Comparison of ENCODE assay signal across 8 cellular contexts in genomic region chr14:73949752-73950734, GRCh38. TPM values are rescaled to one million over a fixed set of nuclear protein-coding genes. Genes with fewer than 3 reads are reported as not detected.
A peak's percentile ranks its signal among the peaks of the same experiment; 100 is the strongest.
DNase-seq lines count a peak whose midpoint lies in the region; ATAC-seq, FAIRE-seq and TF ChIP-seq lines count a peak whose summit lies in the region.

TSS of gene COQ6 (plus strand) at chr14:73950302. CDS start at chr14:73950333, 31 bp downstream.
TSS of gene FAM161B (minus strand) at chr14:73950094. CDS start at chr14:73950026, 68 bp downstream.

- peak within 1 kb of the TSS; percentile 77 for H3K14ac ChIP-seq in H9 (ENCODE audit: insufficient read depth, low read length)

- H3K9ac ChIP-seq in H9 (ENCODE audit: extremely low read depth, insufficient read length, low read length) (peak within 1 kb of the TSS; percentile 11), neural progenitor cell (peak within 1 kb of the TSS; percentile 47)

- H3K4me3 Mint-ChIP-seq in H9 (peak within 1 kb of the TSS; percentile 88 to 93), neural progenitor cell (peak within 1 kb of the TSS; percentile 96)

- no peaks in the 10 kb centered on the region for H3K9me3 ChIP-seq in H9 (ENCODE audit: control insufficient read depth, low read depth, low read length)
- no peaks in the 10 kb centered on the region for H3K9me3 ChIP-seq in MG63
- no peaks in the 10 kb centered on the region for H3K9me3 ChIP-seq in neural progenitor cell (ENCODE audit: low read depth)

- H3T11ph ChIP-seq in H9 (ENCODE audit: low read length): no peak within 1 kb of the TSS

- H4K8ac ChIP-seq in H9 (replicated peaks; ENCODE audit: insufficient read length, low read depth, low read length): no peak within 1 kb of the TSS

- H4K91ac ChIP-seq in H9 (ENCODE audit: insufficient read length, low read depth, low read length): no peak within 1 kb of the TSS

- peak within 1 kb of the TSS; percentile 81 for H3K18ac ChIP-seq in H9 (ENCODE audit: insufficient read length, low read depth, low read length)

- H3K36me3 Mint-ChIP-seq in H9 (ENCODE audit: insufficient read depth in 1 of 3, low read depth in 3 of 3) (peaks cover 4 to 12% (median 11%) of the 10 kb centered on the region in 3 experiments; a peak in 5 of 7 replicates), neural progenitor cell (peaks cover 4% of the 10 kb centered on the region)

- H3K27me3 Mint-ChIP-seq in H9 (ENCODE audit: low read depth) (peaks cover 17% of the 10 kb centered on the region), neural progenitor cell (ENCODE audit: insufficient read depth, low read depth) (peaks cover 16% of the 10 kb centered on the region)

- TF ChIP-seq CTCF in H9 (conservative IDR thresholded peaks at IDR 0.05) (no peak), foreskin keratinocyte (conservative IDR thresholded peaks at IDR 0.05) (peak; percentile 50), neural progenitor cell (IDR thresholded peaks at IDR 0.05) (peak; percentile 30)

- H3K27me3 ChIP-seq in H9 (ENCODE audit: insufficient read depth, low read length) (no peaks in the 10 kb centered on the region), MG63 (no peaks in the 10 kb centered on the region), foreskin keratinocyte (no peaks in the 10 kb centered on the region), neural progenitor cell (no peaks in the 10 kb centered on the region)

- no peaks in the 10 kb centered on the region for H3K79me1 ChIP-seq in H9 (ENCODE audit: insufficient read depth, low read depth, low read length, poor library complexity, severe bottlenecking)

- H2BK5ac ChIP-seq in H9 (ENCODE audit: insufficient read length, low read length): no peak within 1 kb of the TSS

- H3K79me2 ChIP-seq in H9 (ENCODE audit: insufficient read depth, low read length): no peaks in the 10 kb centered on the region
- H3K79me2 ChIP-seq in neural progenitor cell (ENCODE audit: low read depth): peaks cover 6% of the 10 kb centered on the region

- H3K4me3 ChIP-seq in MG63 (peak within 1 kb of the TSS; percentile 99), neural progenitor cell (peak within 1 kb of the TSS; percentile 73)

- no peaks in the 10 kb centered on the region for H3K9me3 Mint-ChIP-seq in H9
- no peaks in the 10 kb centered on the region for H3K9me3 Mint-ChIP-seq in neural progenitor cell

- H3K23ac ChIP-seq in H9 (ENCODE audit: insufficient read length, low read depth, low read length): no peak within 1 kb of the TSS

- no peak within 1 kb of the TSS for H2BK15ac ChIP-seq in H9 (ENCODE audit: low read depth, low read length)

- no peaks in the 10 kb centered on the region for H4K20me1 ChIP-seq in H9 (ENCODE audit: control insufficient read depth, insufficient read depth, insufficient read length)
- no peaks in the 10 kb centered on the region for H4K20me1 ChIP-seq in neural progenitor cell (ENCODE audit: low read depth)

- H3K27ac Mint-ChIP-seq in H9 (peak within 1 kb of the TSS; percentile 80 to 97 (median 92)), neural progenitor cell (peak within 1 kb of the TSS; percentile 63)

- H3K23me2 ChIP-seq in H9 (ENCODE audit: insufficient read length, low read depth, low read length, poor library complexity, severe bottlenecking): no peaks in the 10 kb centered on the region

- H3K4me1 Mint-ChIP-seq in H9 (peaks cover 5 to 10% of the 10 kb centered on the region in 2 experiments; a peak in 3 of 4 replicates), neural progenitor cell (peaks cover 12% of the 10 kb centered on the region)

- WGBS in H9 (ENCODE audit: extremely low coverage, insufficient read length, low lambda C conversion rate): no CpG with 5 or more reads among the region's 70 CpGs

- DNase-seq in H9 (peak; percentile 97), MG63 (peak; percentile 91), SHP77 treated with DMSO at 0.1 percent for 48 hours (lab: John Stamatoyannopoulos, UW) (peak; percentile 94), foreskin keratinocyte (peak; percentile 93 to 97), neural progenitor cell (ENCODE audit: low spot score) (peak; percentile 97), stromal cell of bone marrow (ENCODE audit: low read depth) (peak; percentile 98)
- DNase-seq in activated gamma-delta T cell treated with anti-CD3 and anti-CD28 coated beads, Interleukin-2, amount 50 U/mL, for 16 hours (ENCODE audit: low read depth): peak; percentile 85

- no peak within 1 kb of the TSS for H3K27ac ChIP-seq in H9 (ENCODE audit: insufficient read length, low read depth, low read length)
- H3K27ac ChIP-seq in foreskin keratinocyte: peak within 1 kb of the TSS; percentile 25
- H3K27ac ChIP-seq in neural progenitor cell: peak within 1 kb of the TSS; percentile 93

- 0 out of 2 replicates have a peak, but pooled peaks cover 3% of the 10 kb centered on the region for H3K36me3 ChIP-seq in MG63
- H3K36me3 ChIP-seq in neural progenitor cell: no peaks in the 10 kb centered on the region

- H3K56ac ChIP-seq in H9 (ENCODE audit: insufficient read length, low read depth, low read length): no peak within 1 kb of the TSS

- peak within 1 kb of the TSS; percentile 34 for H3K4me2 ChIP-seq in H9 (ENCODE audit: insufficient read depth, insufficient read length, low read length)
- peak within 1 kb of the TSS; percentile 76 for H3K4me2 ChIP-seq in neural progenitor cell

- H3K4ac ChIP-seq in H9 (ENCODE audit: low read depth, low read length): no peak within 1 kb of the TSS

- H2BK120ac ChIP-seq in H9 (ENCODE audit: low read depth, low read length, poor library complexity, severe bottlenecking): no peak within 1 kb of the TSS

- no peak within 1 kb of the TSS for H4K5ac ChIP-seq in H9 (ENCODE audit: insufficient read length, low read depth, low read length)

- H3F3A ChIP-seq in neural progenitor cell (ENCODE audit: low read depth): peaks cover 21% of the 10 kb centered on the region

- no peak within 1 kb of the TSS for H2AK5ac ChIP-seq in H9 (ENCODE audit: insufficient read length, low read length)

- no peak within 1 kb of the TSS for H2BK20ac ChIP-seq in H9 (ENCODE audit: low read depth, low read length, poor library complexity, severe bottlenecking)

- no peak within 1 kb of the TSS for H2BK12ac ChIP-seq in H9 (ENCODE audit: insufficient read length, low read depth, low read length)

- H3K4me1 ChIP-seq in H9 (ENCODE audit: insufficient read depth, low read length) (no peaks in the 10 kb centered on the region), foreskin keratinocyte (no peaks in the 10 kb centered on the region), neural progenitor cell (no peaks in the 10 kb centered on the region)

- H2AFZ ChIP-seq in H9 (ENCODE audit: low read length): peak within 1 kb of the TSS; percentile 79
- H2AFZ ChIP-seq in neural progenitor cell (replicated peaks): peak within 1 kb of the TSS; percentile 90

- peak; percentile 96 for ATAC-seq in foreskin keratinocyte

- FAIRE-seq in G401.6 (lab: Jason Lieb, UNC): peak; percentile 94

RNA-seq across cellular contexts. Expression of gene COQ6, which starts in this region (rescaled TPM):
- total RNA-seq in H9 (2021) (12.0 and 15.4 TPM in 2 replicates), foreskin keratinocyte (18.4 and 20.6 TPM in 2 replicates), neural progenitor cell (ENCODE audit: low replicate concordance) (17.9 and 19.7 TPM in 2 replicates)
- 63.1 and 68.3 TPM in 2 replicates for total RNA-seq in MG63 (2014; rRNA removed; shearing (Covaris generic); ENCODE audit: low replicate concordance)
- polyA plus RNA-seq in foreskin keratinocyte: 21.6 and 22.6 TPM in 2 replicates

RNA-seq across cellular contexts. Expression of gene FAM161B, which starts in this region (rescaled TPM):
- 0.79 and 0.92 TPM in 2 replicates for total RNA-seq in H9 (2021)
- 1.6 and 4.5 TPM in 2 replicates for total RNA-seq in MG63 (2014; rRNA removed; shearing (Covaris generic); ENCODE audit: low replicate concordance)
- total RNA-seq in foreskin keratinocyte: 1.6 and 2.2 TPM in 2 replicates
- 0.93 and 0.97 TPM in 2 replicates for polyA plus RNA-seq in foreskin keratinocyte
- total RNA-seq in neural progenitor cell (ENCODE audit: low replicate concordance): 0.13 and 1.4 TPM in 2 replicates
